11 cellular contexts compared by ENCODE assay signal in the genomic region with DNA sequence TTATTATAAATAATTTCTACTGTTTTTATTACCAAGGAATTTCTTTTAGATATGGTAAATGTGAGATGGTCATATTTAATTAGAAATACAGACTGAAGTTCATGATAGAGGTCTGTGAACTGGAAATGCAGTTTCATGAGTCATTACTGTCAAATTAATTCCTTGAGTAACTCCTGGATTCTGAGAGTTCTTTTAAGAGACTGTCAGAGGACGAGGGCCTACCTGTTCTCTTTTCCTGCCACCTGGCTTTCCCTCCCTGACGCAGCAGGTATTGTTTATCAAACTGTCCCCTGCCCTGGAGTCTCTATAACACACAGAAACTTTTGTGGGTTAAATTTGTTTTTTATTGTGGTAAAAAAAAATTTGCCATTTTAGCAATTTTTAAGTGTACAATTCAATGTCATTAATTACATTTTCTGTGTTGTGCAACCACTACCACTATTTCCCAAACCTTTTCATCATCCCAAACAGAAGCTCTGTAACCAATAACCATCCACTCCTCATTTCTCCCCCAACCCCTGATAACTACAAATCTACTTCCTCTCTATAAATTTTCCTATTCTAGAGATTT.
"Had no signal": no experiment of that assay in that cellular context is flagged by ENCODE, and none has a peak within 500 bp of the region (broad histone marks: within the 10 kb centered on the region; RNA-seq: fewer than 3 reads in every experiment).

No MANE protein-coding gene starts in this region.

- H3K36me3 ChIP-seq: heart left ventricle, thoracic aorta had no signal

- H3K4me1 ChIP-seq: parathyroid adenoma had no signal

- H2AFZ ChIP-seq: parathyroid adenoma had no signal

- H3K27ac ChIP-seq: coronary artery, heart left ventricle, parathyroid adenoma, thoracic aorta had no signal

- H3K4me3 ChIP-seq: coronary artery, heart left ventricle, lung, thoracic aorta had no signal

- DNase-seq: activated CD4-positive, alpha-beta T cell treated with anti-CD3 and anti-CD28 coated beads, Interleukin-2, amount 50 U/mL, for 4 hours; activated naive CD4-positive, alpha-beta T cell treated with anti-CD3 and anti-CD28 coated beads, Interleukin-2, amount 10 ng/mL, durations not matched to agents 7 days and 5 days; activated T-cell treated with anti-CD3 and anti-CD28 coated beads for 4 hours; central memory CD4-positive, alpha-beta T cell; heart left ventricle; midbrain; stimulated activated CD4-positive, alpha-beta T cell treated with anti-CD3 and anti-CD28 coated beads, Interleukin-12 subunit alpha, Interleukin-12 subunit beta, amount 100 ng/mL, for 4 hours had no signal
